1 cellular context compared by ENCODE assay signal in genomic region chr11:62646825-62647608, GRCh38.
TF ChIP-seq lines count a peak whose summit lies in the region.

No MANE protein-coding gene starts in this region.

TF ChIP-seq in SK-N-SH, 30 proteins besides CTCF, POLR2A, EP300 and RAD21 (continued from another document):
- TF ChIP-seq, protein P1, sequence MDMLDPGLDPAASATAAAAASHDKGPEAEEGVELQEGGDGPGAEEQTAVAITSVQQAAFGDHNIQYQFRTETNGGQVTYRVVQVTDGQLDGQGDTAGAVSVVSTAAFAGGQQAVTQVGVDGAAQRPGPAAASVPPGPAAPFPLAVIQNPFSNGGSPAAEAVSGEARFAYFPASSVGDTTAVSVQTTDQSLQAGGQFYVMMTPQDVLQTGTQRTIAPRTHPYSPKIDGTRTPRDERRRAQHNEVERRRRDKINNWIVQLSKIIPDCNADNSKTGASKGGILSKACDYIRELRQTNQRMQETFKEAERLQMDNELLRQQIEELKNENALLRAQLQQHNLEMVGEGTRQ (IDR thresholded peaks at IDR 0.05; ENCODE audit: borderline replicate concordance, low read depth, low read length), result no peak
- TF ChIP-seq, protein P2, sequence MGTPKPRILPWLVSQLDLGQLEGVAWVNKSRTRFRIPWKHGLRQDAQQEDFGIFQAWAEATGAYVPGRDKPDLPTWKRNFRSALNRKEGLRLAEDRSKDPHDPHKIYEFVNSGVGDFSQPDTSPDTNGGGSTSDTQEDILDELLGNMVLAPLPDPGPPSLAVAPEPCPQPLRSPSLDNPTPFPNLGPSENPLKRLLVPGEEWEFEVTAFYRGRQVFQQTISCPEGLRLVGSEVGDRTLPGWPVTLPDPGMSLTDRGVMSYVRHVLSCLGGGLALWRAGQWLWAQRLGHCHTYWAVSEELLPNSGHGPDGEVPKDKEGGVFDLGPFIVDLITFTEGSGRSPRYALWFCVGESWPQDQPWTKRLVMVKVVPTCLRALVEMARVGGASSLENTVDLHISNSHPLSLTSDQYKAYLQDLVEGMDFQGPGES (IDR thresholded peaks at IDR 0.05; ENCODE audit: low read depth, low read length), result no peak
- no peak for TF ChIP-seq TEAD4 (IDR thresholded peaks at IDR 0.05; ENCODE audit: borderline replicate concordance, insufficient read depth)
- no peak for TF ChIP-seq JUND (IDR thresholded peaks at IDR 0.05)
TF ChIP-seq in SK-N-SH: peak in this region for 0.
